1 cellular context compared by ENCODE assay signal in genomic region chr1:51750218-51750617, GRCh38.
A peak's percentile ranks its signal among the peaks of the same experiment; 100 is the strongest.
TF ChIP-seq lines count a peak whose summit lies in the region.

No MANE protein-coding gene starts in this region.

TF ChIP-seq in K562, 482 proteins besides CTCF, POLR2A, EP300 and RAD21 (continued from another document and continues in another):
- TF ChIP-seq TEAD1 (CRISPR knock-in tag; IDR thresholded peaks at IDR 0.05): no peak
- no peak for TF ChIP-seq ZEB2 (IDR thresholded peaks at IDR 0.05)
- no peak for TF ChIP-seq HNRNPLL (IDR thresholded peaks at IDR 0.05; ENCODE audit: low read depth, low read length, poor library complexity, severe bottlenecking)
- TF ChIP-seq CBX5 (IDR thresholded peaks at IDR 0.05; ENCODE audit: borderline replicate concordance, low read depth): no peak
- no peak for TF ChIP-seq MTA1 (IDR thresholded peaks at IDR 0.05; ENCODE audit: borderline replicate concordance)
- peak; percentile 54 for TF ChIP-seq POLR2H (tag; IDR thresholded peaks at IDR 0.05; ENCODE audit: low read depth)
- no peak for TF ChIP-seq BRCA1 (IDR thresholded peaks at IDR 0.05)
- TF ChIP-seq BRCA1 (CRISPR knock-in tag; IDR thresholded peaks at IDR 0.05): no peak
- TF ChIP-seq YY1 (IDR thresholded peaks at IDR 0.05; ENCODE audit: borderline replicate concordance in 1 of 3, control insufficient read depth in 1 of 3, extremely low read depth in 1 of 3, insufficient read depth in 3 of 3, insufficient read length in 1 of 3, insufficient replicate concordance in 2 of 3, low read depth in 1 of 3, low read length in 2 of 3): peak in 1 of 3 experiments; percentile 34
- no peak for TF ChIP-seq MLLT1 (IDR thresholded peaks at IDR 0.05)
- peak; percentile 77 for TF ChIP-seq NFE2 (IDR thresholded peaks at IDR 0.05; ENCODE audit: low read depth)
- no peak for TF ChIP-seq PRPF4 (IDR thresholded peaks at IDR 0.05; ENCODE audit: insufficient read depth, low read depth, low read length, poor library complexity, severe bottlenecking)
- no peak for TF ChIP-seq SAFB (IDR thresholded peaks at IDR 0.05; ENCODE audit: borderline replicate concordance, low read depth, low read length)
- no peak for TF ChIP-seq MXD1 (CRISPR knock-in tag; IDR thresholded peaks at IDR 0.05; ENCODE audit: borderline replicate concordance, poor library complexity, severe bottlenecking)
- TF ChIP-seq ZFP91 (CRISPR knock-in tag; IDR thresholded peaks at IDR 0.05): no peak
- TF ChIP-seq ZKSCAN8 (CRISPR knock-in tag; IDR thresholded peaks at IDR 0.05): no peak
- no peak for TF ChIP-seq THRB (CRISPR knock-in tag; conservative IDR thresholded peaks at IDR 0.05)
- TF ChIP-seq IRF1 (CRISPR knock-in tag; IDR thresholded peaks at IDR 0.05; ENCODE audit: borderline replicate concordance): no peak
- TF ChIP-seq MECOM (CRISPR knock-in tag; IDR thresholded peaks at IDR 0.05): no peak
- TF ChIP-seq SMARCA5 (IDR thresholded peaks at IDR 0.05): no peak
- TF ChIP-seq SMAD1 (IDR thresholded peaks at IDR 0.05; ENCODE audit: low read depth, low read length, partially characterized antibody): no peak
- TF ChIP-seq TSC22D4 (tag; IDR thresholded peaks at IDR 0.05): no peak
- no peak for TF ChIP-seq ID3 (CRISPR knock-in tag; IDR thresholded peaks at IDR 0.05)
- no peak for TF ChIP-seq ID3 (tag; IDR thresholded peaks at IDR 0.05)
- TF ChIP-seq PHB2 (IDR thresholded peaks at IDR 0.05; ENCODE audit: low read depth): no peak
- TF ChIP-seq DPF2 (IDR thresholded peaks at IDR 0.05): peak; percentile 90
- no peak for TF ChIP-seq CBFA2T2 (conservative IDR thresholded peaks at IDR 0.05)
- TF ChIP-seq USF1 (CRISPR knock-in tag; IDR thresholded peaks at IDR 0.05): no peak
- peak; percentile 73; the same call in 1 of the 2 replicates for TF ChIP-seq NFATC3 (IDR thresholded peaks at IDR 0.05)
- no peak for TF ChIP-seq ZNF512 (tag; IDR thresholded peaks at IDR 0.05)
- TF ChIP-seq ARID4B (CRISPR knock-in tag; IDR thresholded peaks at IDR 0.05): no peak
- no peak for TF ChIP-seq TCF7L2 (IDR thresholded peaks at IDR 0.05; ENCODE audit: low read depth, low read length)
- no peak for TF ChIP-seq POLR2AphosphoS2 (IDR thresholded peaks at IDR 0.05; ENCODE audit: low read length)
- no peak for TF ChIP-seq CEBPB (tag; IDR thresholded peaks at IDR 0.05)
- TF ChIP-seq ZNF407 (IDR thresholded peaks at IDR 0.05; ENCODE audit: low read depth): no peak
- peak; percentile 90 for TF ChIP-seq JUN (IDR thresholded peaks at IDR 0.05; ENCODE audit: borderline replicate concordance, low read depth, low read length)
- TF ChIP-seq JUN (CRISPR knock-in tag; IDR thresholded peaks at IDR 0.05; ENCODE audit: borderline replicate concordance): no peak
- no peak for TF ChIP-seq TAL1 (IDR thresholded peaks at IDR 0.05)
- TF ChIP-seq SAP30 (IDR thresholded peaks at IDR 0.05; ENCODE audit: borderline replicate concordance, insufficient read depth, low read depth, low read length, poor library complexity, severe bottlenecking): no peak
- TF ChIP-seq HDGF (IDR thresholded peaks at IDR 0.05): no peak
- peak; percentile 74 for TF ChIP-seq SMARCC2 (IDR thresholded peaks at IDR 0.05; ENCODE audit: low read depth)
- TF ChIP-seq KLF16 (IDR thresholded peaks at IDR 0.05): no peak
- TF ChIP-seq SMARCA4 (IDR thresholded peaks at IDR 0.05): peak; percentile 89
